ENCODE assay signal across 8 cellular contexts in genomic region chr12:118102609-118103008, GRCh38. TPM values are rescaled to one million over a fixed set of nuclear protein-coding genes. Genes with fewer than 3 reads are reported as not detected.
DNase-seq lines count a peak whose midpoint lies in the region; ATAC-seq and TF ChIP-seq lines count a peak whose summit lies in the region.

No MANE protein-coding gene starts in this region.

- no peaks in the 10 kb centered on the region for H3K9me3 Mint-ChIP-seq in natural killer cell treated with Interleukin-12 subunit alpha and Interleukin-12 subunit beta and Interleukin-15 and Interleukin-18, amount 100 ng/mL, for 72 hours

- no peak overlapping the region for H3K4ac ChIP-seq in IMR-90 (ENCODE audit: low read depth, low read length)

- intact Hi-C loops in IMR-90 (cut with micrococcal nuclease), result loop anchor here (5.0 kb wide), 1 partner anchor 225 kb away; no protein-coding TSS in a partner anchor
- intact Hi-C loops in colonic mucosa (cut with DNase I), result loop anchor here (5.0 kb wide), 1 partner anchor 40 kb away; the partner anchor contains the start of gene WSB2
- intact Hi-C loops in prostate gland (cut with DNase I), result loop anchor here (5.0 kb wide), 1 partner anchor 40 kb away; the partner anchor contains the start of gene WSB2

- no peak overlapping the region for H3K27ac Mint-ChIP-seq in natural killer cell treated with Interleukin-12 subunit alpha and Interleukin-12 subunit beta and Interleukin-15 and Interleukin-18, amount 100 ng/mL, for 72 hours

- no peak overlapping the region; the same call in 1 of the 2 replicates for H3K4me2 ChIP-seq in IMR-90 (ENCODE audit: low read depth, low read length)

- H2AK9ac ChIP-seq in IMR-90 (replicated peaks; ENCODE audit: low read depth, low read length, poor library complexity), result no peak overlapping the region

- H4K91ac ChIP-seq in IMR-90 (ENCODE audit: insufficient read depth, low read depth, low read length), result no peak overlapping the region

- H3K27ac ChIP-seq in IMR-90 (ENCODE audit: insufficient read depth, low read length) (no peak overlapping the region), colonic mucosa (peak overlapping the region; percentile 89), prostate gland (peak overlapping the region in 1 of 2 donors; percentile 83)

- TF ChIP-seq POLR2A in IMR-90 (IDR thresholded peaks at IDR 0.05; ENCODE audit: low read depth, low read length), result no peak
- no peak for TF ChIP-seq POLR2A in prostate gland (IDR thresholded peaks at IDR 0.05)

- no CpG with 5 or more reads among the region's 5 CpGs for WGBS in IMR-90 (ENCODE audit: extremely low coverage in 2 of 2, insufficient read length in 1 of 2), 2 experiments
- WGBS in prostate gland, result 29% methylated on average over 5 of the region's 5 CpGs

- no peak overlapping the region for H2AK5ac ChIP-seq in IMR-90 (ENCODE audit: low read depth, low read length)

- H2BK120ac ChIP-seq in IMR-90 (ENCODE audit: low read depth, low read length), result no peak overlapping the region

- no peak overlapping the region for H4K8ac ChIP-seq in IMR-90 (ENCODE audit: low read depth in 2 of 2, low read length in 2 of 2)

- no peak overlapping the region for H3K56ac ChIP-seq in IMR-90 (ENCODE audit: extremely low read depth, insufficient read depth, low read length)

- peak overlapping the region; percentile 1 for H2AFZ ChIP-seq in IMR-90 (replicated peaks; ENCODE audit: low read length, poor library complexity)

- peak overlapping the region; percentile 79 for H3K4me3 ChIP-seq in AG10803 (ENCODE audit: low read length)
- no peak overlapping the region; the same call in 1 of the 2 replicates for H3K4me3 ChIP-seq in IMR-90 (ENCODE audit: insufficient read depth, low read depth, low read length)
- peak overlapping the region; percentile 95 for H3K4me3 ChIP-seq in colonic mucosa
- H3K4me3 ChIP-seq in prostate gland, result peak overlapping the region in 1 of 2 donors; percentile 66

- peaks cover 0 to 16% of the 10 kb centered on the region in 2 experiments; a peak in 1 of 4 replicates for H3K79me1 ChIP-seq in IMR-90 (ENCODE audit: low read depth in 1 of 2, low read length in 2 of 2)

- H3K27me3 ChIP-seq in IMR-90 (ENCODE audit: control insufficient read depth, insufficient read depth, low read length), result no peaks in the 10 kb centered on the region
- no peaks in the 10 kb centered on the region for H3K27me3 ChIP-seq in colonic mucosa
- no peaks in the 10 kb centered on the region for H3K27me3 ChIP-seq in prostate gland (replicated peaks; ENCODE audit: insufficient read depth)

- H2BK20ac ChIP-seq in IMR-90 (ENCODE audit: low read depth, low read length), result no peak overlapping the region

- no peak overlapping the region for H3K18ac ChIP-seq in IMR-90 (ENCODE audit: low read depth, low read length)

- H2BK5ac ChIP-seq in IMR-90 (ENCODE audit: low read depth, low read length, poor library complexity, severe bottlenecking), result no peak overlapping the region

- no TSS peak for BruUV-seq in IMR-90 (replicated peaks; lab: Mats Ljungman, UMichigan)

- H3K27me3 Mint-ChIP-seq in natural killer cell treated with Interleukin-12 subunit alpha and Interleukin-12 subunit beta and Interleukin-15 and Interleukin-18, amount 100 ng/mL, for 72 hours, result peaks cover 12 to 19% of the 10 kb centered on the region in 2 donors

- POLR2A ChIA-PET in IMR-90 (lab: Charles Lee; ENCODE audit: unreplicated experiment), result no interaction called here

- H3K4me1 Mint-ChIP-seq in natural killer cell treated with Interleukin-12 subunit alpha and Interleukin-12 subunit beta and Interleukin-15 and Interleukin-18, amount 100 ng/mL, for 72 hours (ENCODE audit: low read depth in 2 of 2), result peaks cover 6 to 9% of the 10 kb centered on the region in 2 donors

- peak overlapping the region; percentile 31; the same call in 1 of the 2 replicates for H3K23ac ChIP-seq in IMR-90 (ENCODE audit: low read depth, low read length)

- H4K20me1 ChIP-seq in IMR-90 (ENCODE audit: insufficient read depth, low read length), result no peaks in the 10 kb centered on the region; the same call in 1 of the 2 replicates

- H3K36me3 ChIP-seq in IMR-90 (ENCODE audit: control insufficient read depth, insufficient read depth, low read length), result no peaks in the 10 kb centered on the region
- no peaks in the 10 kb centered on the region for H3K36me3 ChIP-seq in colonic mucosa
- no peaks in the 10 kb centered on the region for H3K36me3 ChIP-seq in prostate gland

- CTCF ChIA-PET in IMR-90 (lab: Yijun Ruan, JAX), result no interaction called here

- H3K4me1 ChIP-seq in IMR-90 (ENCODE audit: control insufficient read depth, insufficient read depth, low read length), result 0 out of 2 replicates have a peak, but pooled peaks cover 2% of the 10 kb centered on the region
- peaks cover 4% of the 10 kb centered on the region for H3K4me1 ChIP-seq in colonic mucosa
- no peaks in the 10 kb centered on the region for H3K4me1 ChIP-seq in prostate gland (replicated peaks)

- no peak overlapping the region for H2BK15ac ChIP-seq in IMR-90 (ENCODE audit: low read depth, low read length)

- H3K9ac ChIP-seq in IMR-90 (ENCODE audit: low read depth, low read length) (no peak overlapping the region), colonic mucosa (ENCODE audit: low read depth in 2 of 2, low read length in 2 of 2) (peak overlapping the region; percentile 81 to 94)

- ATAC-seq in IMR-90 (ENCODE audit: low read depth) (no peak), HG02981 (IDR thresholded peaks at IDR 0.05; ENCODE audit: unreplicated experiment) (no peak)
- ATAC-seq in natural killer cell treated with Interleukin-12 subunit alpha and Interleukin-12 subunit beta and Interleukin-15 and Interleukin-18, amount 100 ng/mL, for 72 hours, result no peak

- H3K14ac ChIP-seq in IMR-90 (replicated peaks; ENCODE audit: low read depth, low read length), result no peak overlapping the region

- DNase-seq in AG10803 (ENCODE audit: low read depth), result no peak
- no peak for DNase-seq in IMR-90
- DNase-seq in colonic mucosa, result no peak
- DNase-seq in natural killer cell treated with Interleukin-12 subunit alpha and Interleukin-12 subunit beta and Interleukin-15 and Interleukin-18, amount 100 ng/mL, for 72 hours (ENCODE audit: low spot score), result no peak
- DNase-seq in prostate gland (ENCODE audit: low spot score), result no peak
- DNase-seq in T1000 (lab: John Stamatoyannopoulos, UW), result no peak
- DNase-seq in NCI-H2227 treated with DMSO at 0.1 percent for 48 hours (lab: John Stamatoyannopoulos, UW), result no peak

- H3K4me3 Mint-ChIP-seq in natural killer cell treated with Interleukin-12 subunit alpha and Interleukin-12 subunit beta and Interleukin-15 and Interleukin-18, amount 100 ng/mL, for 72 hours, result peak overlapping the region; percentile 88

- H3K36me3 Mint-ChIP-seq in natural killer cell treated with Interleukin-12 subunit alpha and Interleukin-12 subunit beta and Interleukin-15 and Interleukin-18, amount 100 ng/mL, for 72 hours, result no peaks in the 10 kb centered on the region

- dilution Hi-C loops in IMR-90 (cut with HindIII; ENCODE audit: low sequenced_read_pairs, unreplicated experiment), result no loop called here

- no peaks in the 10 kb centered on the region for H3K9me3 ChIP-seq in IMR-90 (ENCODE audit: control insufficient read depth, insufficient read depth, low read length)
- no peaks in the 10 kb centered on the region for H3K9me3 ChIP-seq in colonic mucosa
- H3K9me3 ChIP-seq in prostate gland, result no peaks in the 10 kb centered on the region

- no peak overlapping the region for H4K5ac ChIP-seq in IMR-90 (ENCODE audit: low read depth, low read length)

- in situ Hi-C loops in IMR-90 (cut with MboI; ENCODE audit: low sequenced_read_pairs), result no loop called here

- H3K9me1 ChIP-seq in IMR-90 (ENCODE audit: insufficient read depth, low read length), result no peaks in the 10 kb centered on the region

- no peak for TF ChIP-seq RAD21 in IMR-90 (IDR thresholded peaks at IDR 0.05; ENCODE audit: low read length)

- TF ChIP-seq CTCF in AG10803 (conservative IDR thresholded peaks at IDR 0.05; ENCODE audit: low read length), result no peak
- TF ChIP-seq CTCF in IMR-90 (conservative IDR thresholded peaks at IDR 0.05; ENCODE audit: low read depth, low read length), result no peak
- TF ChIP-seq CTCF in colonic mucosa (IDR thresholded peaks at IDR 0.05), result no peak
- no peak for TF ChIP-seq CTCF in prostate gland (IDR thresholded peaks at IDR 0.05)

TF ChIP-seq in IMR-90, 13 proteins besides CTCF, POLR2A, EP300 and RAD21 (continues in another document):
- TF ChIP-seq CHD1 (IDR thresholded peaks at IDR 0.05; ENCODE audit: low read depth, low read length), result no peak
- TF ChIP-seq MAZ (IDR thresholded peaks at IDR 0.05; ENCODE audit: borderline replicate concordance, low read depth, low read length), result no peak
- TF ChIP-seq RFX5 (IDR thresholded peaks at IDR 0.05; ENCODE audit: low read depth, low read length), result no peak

RNA-seq across cellular contexts. Expression of gene VSIG10, which starts 1.2 kb away (rescaled TPM):
- 10.0 and 17.5 TPM in 2 replicates for total RNA-seq in IMR-90 (2012; rRNA removed)
- 5.2 and 5.9 TPM in 2 replicates for polyA plus RNA-seq in IMR-90 (2012; rRNA removed)
- 2.8 and 3.4 TPM in 2 replicates for polyA plus RNA-seq in IMR-90 (2012; cell fraction: cytosol; rRNA removed)
- polyA plus RNA-seq in IMR-90 (2012; cell fraction: nucleus; rRNA removed; ENCODE audit: low replicate concordance), result 6.0 and 12.2 TPM in 2 replicates
- total RNA-seq in colonic mucosa, result 10 to 100 TPM; 60.0 to 69.0 TPM
- total RNA-seq in natural killer cell treated with Interleukin-12 subunit alpha and Interleukin-12 subunit beta and Interleukin-15 and Interleukin-18, amount 100 ng/mL, for 72 hours, result 1 to 10 TPM; 2.6 to 7.3 TPM
- 10 to 100 TPM; 39.8 to 49.5 TPM for total RNA-seq in prostate gland

RNA-seq across cellular contexts. Expression of gene PEBP1, which starts 33.3 kb away (rescaled TPM):
- total RNA-seq in IMR-90 (2012; rRNA removed), result 129 and 137 TPM in 2 replicates
- polyA plus RNA-seq in IMR-90 (2012; rRNA removed), result 161 and 180 TPM in 2 replicates
- 146 and 170 TPM in 2 replicates for polyA plus RNA-seq in IMR-90 (2012; cell fraction: cytosol; rRNA removed)
- polyA plus RNA-seq in IMR-90 (2012; cell fraction: nucleus; rRNA removed; ENCODE audit: low replicate concordance), result 66.1 and 94.0 TPM in 2 replicates
- 100 to 1,000 TPM; 211 to 215 TPM for total RNA-seq in colonic mucosa
- 100 to 1,000 TPM in 1 of 2 donors, 10 to 100 TPM in 1; 57.2 to 137 TPM for total RNA-seq in natural killer cell treated with Interleukin-12 subunit alpha and Interleukin-12 subunit beta and Interleukin-15 and Interleukin-18, amount 100 ng/mL, for 72 hours
- 100 to 1,000 TPM; 538 to 621 TPM for total RNA-seq in prostate gland

RNA-seq across cellular contexts. Expression of gene WSB2, which starts 41.6 kb away (rescaled TPM):
- 141 and 180 TPM in 2 replicates for total RNA-seq in IMR-90 (2012; rRNA removed)
- polyA plus RNA-seq in IMR-90 (2012; rRNA removed), result 92.8 and 99.2 TPM in 2 replicates
- 61.3 and 149 TPM in 2 replicates for polyA plus RNA-seq in IMR-90 (2012; cell fraction: cytosol; rRNA removed)
- 31.2 and 37.8 TPM in 2 replicates for polyA plus RNA-seq in IMR-90 (2012; cell fraction: nucleus; rRNA removed; ENCODE audit: low replicate concordance)
- 100 to 1,000 TPM in 1 of 2 donors, 10 to 100 TPM in 1; 99.1 to 120 TPM for total RNA-seq in colonic mucosa
- 10 to 100 TPM; 52.3 to 62.0 TPM for total RNA-seq in natural killer cell treated with Interleukin-12 subunit alpha and Interleukin-12 subunit beta and Interleukin-15 and Interleukin-18, amount 100 ng/mL, for 72 hours
- 10 to 100 TPM; 41.3 to 99.2 TPM for total RNA-seq in prostate gland
